8 cellular contexts compared by ENCODE assay signal in the genomic region with DNA sequence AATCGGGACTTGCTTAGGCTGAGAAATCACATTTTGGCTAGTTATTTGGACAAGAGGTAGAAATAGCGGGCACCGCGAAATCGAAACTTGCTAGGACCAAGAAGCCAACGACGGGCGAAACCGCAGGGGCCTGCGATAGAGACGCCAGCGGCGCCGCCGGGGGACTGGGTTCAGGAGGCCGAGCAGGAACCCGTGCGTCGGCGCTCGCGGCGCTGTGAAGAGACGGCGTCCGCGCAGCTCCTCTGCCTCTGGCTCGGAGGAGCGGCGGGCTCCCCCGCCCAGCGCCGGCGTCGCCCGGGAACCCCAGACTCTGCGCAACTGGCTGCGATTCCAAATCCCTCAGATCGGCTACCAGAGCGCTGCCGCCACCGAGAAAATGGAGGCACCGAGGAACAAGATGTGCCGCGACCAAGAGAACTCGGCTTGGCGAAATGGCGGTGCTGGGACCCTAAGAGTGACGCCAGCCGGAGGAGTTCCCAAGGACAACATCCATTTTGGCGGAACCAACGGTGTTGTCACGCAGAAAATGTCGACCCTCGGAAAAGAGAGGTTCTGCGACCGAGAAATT. TPM values are rescaled to one million over a fixed set of nuclear protein-coding genes. Genes with fewer than 3 reads are reported as not detected.
A peak's percentile ranks its signal among the peaks of the same experiment; 100 is the strongest.
DNase-seq lines count a peak whose midpoint lies in the region; ATAC-seq, FAIRE-seq and TF ChIP-seq lines count a peak whose summit lies in the region.

No MANE protein-coding gene starts in this region.

- WGBS in small intestine, 3 donors, result 0% methylated on average over 49 to 57 of the region's 57 CpGs

- no peak for FAIRE-seq in small intestine (lab: Jason Lieb, UNC)

- intact Hi-C loops in MCF 10A (cut with micrococcal nuclease), result loop anchor here (1.0 kb wide), 1 partner anchor 116 kb away; no protein-coding TSS in a partner anchor

- H3K36me3 Mint-ChIP-seq in MCF 10A (ENCODE audit: insufficient read depth, unreplicated experiment), result peaks cover 50% of the 10 kb centered on the region

- TSS peak; percentile 24 for BruUV-seq in MCF 10A (replicated peaks; lab: Mats Ljungman, UMichigan)

- no peak for ATAC-seq in HG02970 (IDR thresholded peaks at IDR 0.05; ENCODE audit: low FRiP score, unreplicated experiment)

- H3K27me3 Mint-ChIP-seq in MCF 10A (ENCODE audit: insufficient read depth, unreplicated experiment), result no peaks in the 10 kb centered on the region

- H3K4me1 Mint-ChIP-seq in MCF 10A (ENCODE audit: insufficient read depth, unreplicated experiment), result peaks cover 14% of the 10 kb centered on the region

- H3K9me3 Mint-ChIP-seq in MCF 10A (ENCODE audit: unreplicated experiment), result no peaks in the 10 kb centered on the region

- no peaks in the 10 kb centered on the region for H3K9me3 ChIP-seq in HEK293 (ENCODE audit: control insufficient read depth, insufficient read depth, low read depth, low read length)
- H3K9me3 ChIP-seq in small intestine (ENCODE audit: control insufficient read depth, low read depth), result no peaks in the 10 kb centered on the region

- no peak for TF ChIP-seq CTCF in HEK293 (tag by site-specific recombination; IDR thresholded peaks at IDR 0.05)
- TF ChIP-seq CTCF in MCF 10A (IDR thresholded peaks at IDR 0.05; ENCODE audit: unreplicated experiment), result no peak

- H3K4me3 ChIP-seq in HEK293 (ENCODE audit: low read depth, low read length) (peak overlapping the region; percentile 63), small intestine (ENCODE audit: low read depth in 1 of 2, low read length in 2 of 2) (peak overlapping the region; percentile 58 to 84)

- POLR2A ChIA-PET in HEK293 (lab: Yijun Ruan, JAX) (interaction anchor here (0.5 to 3.5 kb wide), 8 partner anchors 9 to 418 kb away, joined by 3 to 28 read pairs (median 4); partner anchors contain the start of genes HMGCS1, TMEM267 and ZNF131), MCF 10A (lab: Yijun Ruan, JAX) (interaction anchor here (0.7 to 7.2 kb wide), 15 partner anchors 13 to 1163 kb away, joined by 3 to 181 read pairs (median 8); partner anchors contain the start of genes HMGCS1, TMEM267 and ZNF131)

- DNase-seq in GF-D8 (lab: John Stamatoyannopoulos, UW), result peak; percentile 42
- peak; percentile 95 for DNase-seq in NCI-H1417 (lab: John Stamatoyannopoulos, UW)
- peak; percentile 86 for DNase-seq in UCSD-AML1 (lab: John Stamatoyannopoulos, UW; ENCODE audit: unreplicated experiment)
- peak; percentile 67 for DNase-seq in MCF 10A (ENCODE audit: unreplicated experiment)
- DNase-seq in iPS-NIHi7 (ENCODE audit: extremely low spot score), result peak; percentile 42
- peak; percentile 75 for DNase-seq in small intestine

- peaks cover 2% of the 10 kb centered on the region; the same call in 1 of the 2 replicates for H3K4me1 ChIP-seq in HEK293 (ENCODE audit: control insufficient read depth, insufficient read depth, low read length)
- peaks cover 0 to 13% of the 10 kb centered on the region in 2 donors for H3K4me1 ChIP-seq in small intestine (ENCODE audit: control insufficient read depth in 2 of 2, insufficient read depth in 1 of 2, low read depth in 1 of 2, low read length in 1 of 2)

- peak overlapping the region; percentile 99 for H3K4me3 Mint-ChIP-seq in MCF 10A (ENCODE audit: unreplicated experiment)

- H3K36me3 ChIP-seq in HEK293 (ENCODE audit: control insufficient read depth in 2 of 2, insufficient read depth in 1 of 2, low read length in 2 of 2) (peaks cover 13 to 14% of the 10 kb centered on the region in 2 experiments; a peak in 2 of 3 replicates), small intestine (ENCODE audit: control insufficient read depth in 2 of 2, insufficient read depth in 2 of 2, low read length in 2 of 2) (peaks cover 0 to 10% of the 10 kb centered on the region in 2 donors)

- CTCF ChIA-PET in HEK293 (lab: Yijun Ruan, JAX) (interaction anchor here (1.3 to 5.1 kb wide), 5 partner anchors 21 to 158 kb away, joined by 3 to 33 read pairs (median 7); no protein-coding TSS in a partner anchor), MCF 10A (lab: Yijun Ruan, JAX) (interaction anchor here (0.8 to 1.7 kb wide), 4 partner anchors 24 to 58 kb away, joined by 3 to 7 read pairs (median 4); partner anchors contain the start of gene ZNF131)

- H3K27ac ChIP-seq in HEK293 (ENCODE audit: extremely low read depth, low read depth, low read length) (peak overlapping the region; percentile 87), small intestine (ENCODE audit: low read depth in 1 of 2, low read length in 1 of 2) (peak overlapping the region; percentile 88 to 98)

- no peaks in the 10 kb centered on the region for H3K27me3 ChIP-seq in small intestine (ENCODE audit: control insufficient read depth in 2 of 2, insufficient read depth in 2 of 2, low read length in 2 of 2)

- H3K27ac Mint-ChIP-seq in MCF 10A (ENCODE audit: low read depth, unreplicated experiment), result peak overlapping the region; percentile 93

TF ChIP-seq in HEK293, 187 proteins besides CTCF, POLR2A, EP300 and RAD21 (continues in another document):
- TF ChIP-seq ZNF610 (tag by site-specific recombination; IDR thresholded peaks at IDR 0.05; ENCODE audit: borderline replicate concordance), result peak; percentile 62
- TF ChIP-seq ZBTB11 (tag by site-specific recombination; conservative IDR thresholded peaks at IDR 0.05; ENCODE audit: low read depth), result peak; percentile 94
- TF ChIP-seq, protein P1, sequence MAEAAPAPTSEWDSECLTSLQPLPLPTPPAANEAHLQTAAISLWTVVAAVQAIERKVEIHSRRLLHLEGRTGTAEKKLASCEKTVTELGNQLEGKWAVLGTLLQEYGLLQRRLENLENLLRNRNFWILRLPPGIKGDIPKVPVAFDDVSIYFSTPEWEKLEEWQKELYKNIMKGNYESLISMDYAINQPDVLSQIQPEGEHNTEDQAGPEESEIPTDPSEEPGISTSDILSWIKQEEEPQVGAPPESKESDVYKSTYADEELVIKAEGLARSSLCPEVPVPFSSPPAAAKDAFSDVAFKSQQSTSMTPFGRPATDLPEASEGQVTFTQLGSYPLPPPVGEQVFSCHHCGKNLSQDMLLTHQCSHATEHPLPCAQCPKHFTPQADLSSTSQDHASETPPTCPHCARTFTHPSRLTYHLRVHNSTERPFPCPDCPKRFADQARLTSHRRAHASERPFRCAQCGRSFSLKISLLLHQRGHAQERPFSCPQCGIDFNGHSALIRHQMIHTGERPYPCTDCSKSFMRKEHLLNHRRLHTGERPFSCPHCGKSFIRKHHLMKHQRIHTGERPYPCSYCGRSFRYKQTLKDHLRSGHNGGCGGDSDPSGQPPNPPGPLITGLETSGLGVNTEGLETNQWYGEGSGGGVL (tag by site-specific recombination; IDR thresholded peaks at IDR 0.05), result 0 out of 2 replicates have a peak, but pooled peaks have one; percentile 4
- no peak for TF ChIP-seq ZNF146 (tag by site-specific recombination; IDR thresholded peaks at IDR 0.05)
- TF ChIP-seq ZBTB6 (tag by site-specific recombination; IDR thresholded peaks at IDR 0.05), result peak; percentile 68; the same call in 1 of the 2 replicates
- TF ChIP-seq ZBTB8A (tag by site-specific recombination; IDR thresholded peaks at IDR 0.05), result peak; percentile 69; the same call in 1 of the 2 replicates
- TF ChIP-seq ZXDB (tag by site-specific recombination; IDR thresholded peaks at IDR 0.05), result peak; percentile 12; the same call in 1 of the 2 replicates
- TF ChIP-seq ZBTB26 (tag by site-specific recombination; optimal IDR thresholded peaks at IDR 0.05), result peak; percentile 78
- 0 out of 2 replicates have a peak, but pooled peaks have one; percentile 5 for TF ChIP-seq ZNF660 (tag by site-specific recombination; IDR thresholded peaks at IDR 0.05)

RNA-seq across cellular contexts. Expression of gene ANXA2R, which starts 26.2 kb away (rescaled TPM):
- 0.98 and 1.3 TPM in 2 replicates for total RNA-seq in MCF 10A (2022)
- 1 to 10 TPM in 2 of 3 donors, under 1 TPM in 1; 0.67 to 5.1 (median 4.1) TPM for polyA plus RNA-seq in small intestine

RNA-seq across cellular contexts. Expression of gene ZNF131, which starts 54.4 kb away (rescaled TPM):
- 41.3 and 42.4 TPM in 2 replicates for total RNA-seq in MCF 10A (2022)
- 10 to 100 TPM; 17.6 to 23.5 (median 19.9) TPM for polyA plus RNA-seq in small intestine

Comparison
In these comparisons a context has a peak if more than half of its experiments do, and no peak if none do; other contexts are left out.
1. DNase-seq: peak in every context shown above with its lines; median percentile 95 in NCI-H1417; 86 in UCSD-AML1; 75 in small intestine; 67 in MCF 10A; 42 in GF-D8; 42 in iPS-NIHi7.